Comparison of ENCODE assay signal across 1 cellular context in the genomic region with DNA sequence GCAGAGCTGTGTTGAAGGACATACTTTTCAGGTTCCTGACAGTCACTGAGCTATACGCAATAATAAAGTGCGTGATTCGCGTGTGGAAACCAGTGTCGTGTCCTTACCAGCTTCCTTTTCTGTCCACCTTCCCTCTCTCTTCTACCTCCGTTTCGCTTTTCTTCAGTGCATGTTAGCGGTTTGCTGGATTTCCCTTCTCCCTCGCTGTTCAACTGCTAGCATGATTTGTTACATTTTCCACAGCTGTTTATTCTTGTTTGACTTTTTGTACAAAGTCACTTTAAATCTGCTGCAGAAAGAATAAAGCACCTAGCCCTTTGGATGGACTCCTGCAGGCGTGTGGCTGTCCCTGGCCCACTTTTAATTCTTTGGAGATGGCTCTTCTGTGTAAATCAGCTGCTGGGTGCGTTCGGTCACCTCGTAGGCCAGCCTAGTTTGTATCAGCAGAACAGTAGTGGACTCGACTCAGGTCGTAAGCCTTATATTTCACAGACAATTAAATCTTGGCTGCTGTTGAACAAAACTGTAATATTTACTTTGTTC.
TF ChIP-seq lines count a peak whose summit lies in the region.

No MANE protein-coding gene starts in this region.

TF ChIP-seq in IMR-90, 13 proteins besides CTCF, POLR2A, EP300 and RAD21 (continued from another document):
- no peak for TF ChIP-seq MXI1 (IDR thresholded peaks at IDR 0.05; ENCODE audit: borderline replicate concordance, low read depth, low read length)
- no peak for TF ChIP-seq MAFK (IDR thresholded peaks at IDR 0.05; ENCODE audit: low read depth, low read length)
- TF ChIP-seq NFE2L2 (IDR thresholded peaks at IDR 0.05; ENCODE audit: low read depth, low read length) = no peak
- TF ChIP-seq, protein P1, sequence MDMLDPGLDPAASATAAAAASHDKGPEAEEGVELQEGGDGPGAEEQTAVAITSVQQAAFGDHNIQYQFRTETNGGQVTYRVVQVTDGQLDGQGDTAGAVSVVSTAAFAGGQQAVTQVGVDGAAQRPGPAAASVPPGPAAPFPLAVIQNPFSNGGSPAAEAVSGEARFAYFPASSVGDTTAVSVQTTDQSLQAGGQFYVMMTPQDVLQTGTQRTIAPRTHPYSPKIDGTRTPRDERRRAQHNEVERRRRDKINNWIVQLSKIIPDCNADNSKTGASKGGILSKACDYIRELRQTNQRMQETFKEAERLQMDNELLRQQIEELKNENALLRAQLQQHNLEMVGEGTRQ (IDR thresholded peaks at IDR 0.05; ENCODE audit: low read depth, low read length) = no peak
- TF ChIP-seq, protein P2, sequence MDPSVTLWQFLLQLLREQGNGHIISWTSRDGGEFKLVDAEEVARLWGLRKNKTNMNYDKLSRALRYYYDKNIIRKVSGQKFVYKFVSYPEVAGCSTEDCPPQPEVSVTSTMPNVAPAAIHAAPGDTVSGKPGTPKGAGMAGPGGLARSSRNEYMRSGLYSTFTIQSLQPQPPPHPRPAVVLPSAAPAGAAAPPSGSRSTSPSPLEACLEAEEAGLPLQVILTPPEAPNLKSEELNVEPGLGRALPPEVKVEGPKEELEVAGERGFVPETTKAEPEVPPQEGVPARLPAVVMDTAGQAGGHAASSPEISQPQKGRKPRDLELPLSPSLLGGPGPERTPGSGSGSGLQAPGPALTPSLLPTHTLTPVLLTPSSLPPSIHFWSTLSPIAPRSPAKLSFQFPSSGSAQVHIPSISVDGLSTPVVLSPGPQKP (IDR thresholded peaks at IDR 0.05; ENCODE audit: borderline replicate concordance, low read depth, low read length) = no peak
- no peak for TF ChIP-seq CHD1 (IDR thresholded peaks at IDR 0.05; ENCODE audit: low read depth, low read length)
- no peak for TF ChIP-seq FOS (IDR thresholded peaks at IDR 0.05; ENCODE audit: low read depth, low read length)
- TF ChIP-seq SMC3 (IDR thresholded peaks at IDR 0.05; ENCODE audit: low read depth, low read length) = no peak
- TF ChIP-seq RFX5 (IDR thresholded peaks at IDR 0.05; ENCODE audit: low read depth, low read length) = no peak
- no peak for TF ChIP-seq BHLHE40 (IDR thresholded peaks at IDR 0.05; ENCODE audit: low read depth, low read length)
- no peak for TF ChIP-seq CEBPB (IDR thresholded peaks at IDR 0.05; ENCODE audit: low read depth, low read length)
